Comparison of ENCODE assay signal across 11 cellular contexts in genomic region chr4:54082168-54082567, GRCh38. TPM values are rescaled to one million over a fixed set of nuclear protein-coding genes. Genes with fewer than 3 reads are reported as not detected.
DNase-seq lines count a peak whose midpoint lies in the region; ATAC-seq and TF ChIP-seq lines count a peak whose summit lies in the region.
"Had no signal": no experiment of that assay in that cellular context is flagged by ENCODE, and none has a peak within 500 bp of the region (broad histone marks: within the 10 kb centered on the region; RNA-seq: fewer than 3 reads in every experiment).

No MANE protein-coding gene starts in this region.

- ATAC-seq in HCT116 = peak; percentile 90
- no peak for ATAC-seq in HG03354 (IDR thresholded peaks at IDR 0.05; ENCODE audit: poor library complexity, severe bottlenecking, unreplicated experiment)

- no peaks in the 10 kb centered on the region for H3K9me3 ChIP-seq in A673 (ENCODE audit: low read depth, low read length, poor library complexity, severe bottlenecking)
- H3K9me3 ChIP-seq in HCT116 (ENCODE audit: control insufficient read depth in 1 of 2, insufficient read depth in 1 of 2, low read depth in 1 of 2, low read length in 2 of 2) = no peaks in the 10 kb centered on the region
- H3K9me3 ChIP-seq in adipocyte (ENCODE audit: control insufficient read depth, low read length) = no peaks in the 10 kb centered on the region
- H3K9me3 ChIP-seq in hepatocyte (ENCODE audit: low read depth) = no peaks in the 10 kb centered on the region

- no peak for TF ChIP-seq RAD21 in HCT116 (IDR thresholded peaks at IDR 0.05; ENCODE audit: low read depth)

- no peak for TF ChIP-seq POLR2A in HCT116 (IDR thresholded peaks at IDR 0.05; ENCODE audit: borderline replicate concordance, extremely low read depth, insufficient read depth, insufficient read length)

- H3K36me3 ChIP-seq in A673 (ENCODE audit: insufficient read depth, low read length, poor library complexity, severe bottlenecking) = no peaks in the 10 kb centered on the region
- H3K36me3 ChIP-seq in HCT116 (ENCODE audit: control insufficient read depth in 1 of 2, insufficient read depth in 2 of 2, low read length in 2 of 2) = no peaks in the 10 kb centered on the region
- H3K36me3 ChIP-seq in adipocyte (ENCODE audit: control insufficient read depth, insufficient read depth, low read length, severe bottlenecking) = no peaks in the 10 kb centered on the region
- no peaks in the 10 kb centered on the region for H3K36me3 ChIP-seq in hepatocyte (replicated peaks; ENCODE audit: insufficient read depth, low read depth)

- H3K79me2 ChIP-seq in HCT116 (ENCODE audit: insufficient read depth, low read length) = no peaks in the 10 kb centered on the region
- no peaks in the 10 kb centered on the region for H3K79me2 ChIP-seq in hepatocyte

- H3K4me3 ChIP-seq in A673 (ENCODE audit: low read depth, low read length, poor library complexity, severe bottlenecking) (no peak overlapping the region), HCT116 (replicated peaks in 1 of 2; ENCODE audit: low read depth in 1 of 2, low read length in 2 of 2) (no peak overlapping the region; a peak in 1 of 4 replicates), adipocyte (ENCODE audit: low read length) (peak overlapping the region; percentile 40), hepatocyte (no peak overlapping the region)
- H3K4me3 ChIP-seq: skin epidermis had no signal

- H3K9me2 ChIP-seq in HCT116 (ENCODE audit: insufficient read depth) (no peaks in the 10 kb centered on the region), hepatocyte (replicated peaks; ENCODE audit: insufficient read depth) (no peaks in the 10 kb centered on the region)

- H3K9ac ChIP-seq in HCT116 (ENCODE audit: low read length) (no peak overlapping the region), adipocyte (ENCODE audit: low read length) (no peak overlapping the region)

- H4K20me1 ChIP-seq in HCT116 (ENCODE audit: insufficient read depth) (no peaks in the 10 kb centered on the region), hepatocyte (ENCODE audit: insufficient read depth, poor library complexity, severe bottlenecking) (no peaks in the 10 kb centered on the region)

- H2AFZ ChIP-seq in HCT116 (ENCODE audit: low read depth, low read length, poor library complexity, severe bottlenecking) = no peak overlapping the region
- H2AFZ ChIP-seq in hepatocyte = no peak overlapping the region

- BruUV-seq in A673 (replicated peaks; lab: Mats Ljungman, UMichigan) (no TSS peak), HCT116 (replicated peaks; lab: Mats Ljungman, UMichigan) (no TSS peak)

- H3K4me1 ChIP-seq in A673 (ENCODE audit: insufficient read depth, low read length, poor library complexity, severe bottlenecking) (no peaks in the 10 kb centered on the region), HCT116 (ENCODE audit: control insufficient read depth in 1 of 2, insufficient read depth in 2 of 2, low read length in 2 of 2) (peaks cover 12 to 32% of the 10 kb centered on the region in 2 experiments), adipocyte (ENCODE audit: control insufficient read depth, insufficient read depth, low read length) (peaks cover 34% of the 10 kb centered on the region), hepatocyte (ENCODE audit: insufficient read depth) (no peaks in the 10 kb centered on the region)

- H3K4me2 ChIP-seq in HCT116 (ENCODE audit: low read length) (peak overlapping the region; percentile 58), hepatocyte (no peak overlapping the region)

- CTCF ChIA-PET in A673 (lab: Charles Lee) (no interaction called here), HCT116 (lab: Charles Lee) (no interaction called here)

- intact Hi-C loops in A673 (cut with micrococcal nuclease; ENCODE audit: unreplicated experiment) = no loop called here
- intact Hi-C loops in HCT116 (cut with micrococcal nuclease) = no loop called here

- H3K27ac ChIP-seq in A673 (ENCODE audit: low read depth, low read length, poor library complexity, severe bottlenecking) = no peak overlapping the region
- H3K27ac ChIP-seq in HCT116 (ENCODE audit: low read depth, low read length) = no peak overlapping the region
- H3K27ac ChIP-seq in hepatocyte = no peak overlapping the region

- TF ChIP-seq CTCF in A673 (conservative IDR thresholded peaks at IDR 0.05; ENCODE audit: low read depth, low read length) = no peak
- no peak for TF ChIP-seq CTCF in HCT116 (IDR thresholded peaks at IDR 0.05 in 2 of 3, conservative IDR thresholded peaks at IDR 0.05 in 1 of 3; ENCODE audit: borderline replicate concordance in 1 of 3, insufficient read depth in 1 of 3, low read depth in 2 of 3, low read length in 2 of 3)
- TF ChIP-seq CTCF in hepatocyte (IDR thresholded peaks at IDR 0.05; ENCODE audit: poor library complexity) = no peak

- POLR2A ChIA-PET in A673 (lab: Charles Lee; ENCODE audit: low non-redundant PET) = no interaction called here
- POLR2A ChIA-PET in HCT116 (lab: Charles Lee) = no interaction called here

- 24% methylated on average over 1 of the region's 1 CpG for WGBS in hepatocyte (ENCODE audit: low lambda C conversion rate, missing lambda C conversion rate)

- RAD21 ChIA-PET in HCT116 (lab: Charles Lee; ENCODE audit: low non-redundant PET in 1 of 2, low total read pairs in 2 of 2, uncharacterized antibody in 2 of 2, unreplicated experiment in 2 of 2) = no interaction called here

- DNase-seq in A673 (ENCODE audit: low spot score) (peak; percentile 38), HCT116 (ENCODE audit: low read depth, low spot score) (peak; percentile 70), adipocyte (ENCODE audit: low read depth) (peak; percentile 98), hepatocyte (ENCODE audit: low spot score) (peak; percentile 84), SKM-1 (lab: John Stamatoyannopoulos, UW; ENCODE audit: unreplicated experiment) (no peak)
- DNase-seq in activated CD4-positive, alpha-beta T cell treated with anti-CD3 and anti-CD28 coated beads for 4 hours = no peak
- DNase-seq in activated T-cell treated with anti-CD3 and anti-CD28 coated beads, Interleukin-2, amount 50 U/mL, for 48 hours = no peak
- DNase-seq: activated CD4-positive, CD25-positive, alpha-beta regulatory T cell; anterior cingulate cortex had no signal

- peaks cover 6% of the 10 kb centered on the region for H3K27me3 ChIP-seq in A673 (replicated peaks; ENCODE audit: insufficient read depth, low read depth, low read length, poor library complexity)
- no peaks in the 10 kb centered on the region for H3K27me3 ChIP-seq in HCT116 (ENCODE audit: insufficient read depth, low read length)
- H3K27me3 ChIP-seq in adipocyte (replicated peaks; ENCODE audit: control insufficient read depth, insufficient read depth, low read length) = no peaks in the 10 kb centered on the region
- H3K27me3 ChIP-seq in hepatocyte = no peaks in the 10 kb centered on the region

TF ChIP-seq in HCT116, 20 proteins besides CTCF, POLR2A, EP300 and RAD21:
- TF ChIP-seq, protein P1, sequence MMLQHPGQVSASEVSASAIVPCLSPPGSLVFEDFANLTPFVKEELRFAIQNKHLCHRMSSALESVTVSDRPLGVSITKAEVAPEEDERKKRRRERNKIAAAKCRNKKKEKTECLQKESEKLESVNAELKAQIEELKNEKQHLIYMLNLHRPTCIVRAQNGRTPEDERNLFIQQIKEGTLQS (IDR thresholded peaks at IDR 0.05) = no peak
- TF ChIP-seq SP1 (IDR thresholded peaks at IDR 0.05; ENCODE audit: low read depth) (peak; percentile 69), YY1 (IDR thresholded peaks at IDR 0.05; ENCODE audit: extremely low read depth, insufficient replicate concordance, low read depth, low read length) (no peak), EZH2 (IDR thresholded peaks at IDR 0.05) (no peak), FOSL1 (IDR thresholded peaks at IDR 0.05; ENCODE audit: low read depth) (peak; percentile 69), EGR1 (IDR thresholded peaks at IDR 0.05; ENCODE audit: low read depth) (no peak), TCF7L2 (IDR thresholded peaks at IDR 0.05; ENCODE audit: borderline replicate concordance, extremely low read depth, insufficient read depth, insufficient read length) (peak; percentile 36), CBX3 (IDR thresholded peaks at IDR 0.05; ENCODE audit: low read depth) (peak; percentile 57; the same call in 1 of the 2 replicates), ELF1 (IDR thresholded peaks at IDR 0.05; ENCODE audit: borderline replicate concordance, low read depth) (no peak), MAX (IDR thresholded peaks at IDR 0.05) (peak; percentile 47), SRF (IDR thresholded peaks at IDR 0.05; ENCODE audit: low read depth) (peak; percentile 40; the same call in 1 of the 2 replicates), JUND (IDR thresholded peaks at IDR 0.05) (peak; percentile 73), POLR2AphosphoS5 (IDR thresholded peaks at IDR 0.05; ENCODE audit: low read depth, low read length) (peak; percentile 55; the same call in 1 of the 2 replicates), SIN3A (IDR thresholded peaks at IDR 0.05; ENCODE audit: low read depth) (peak; percentile 58; the same call in 1 of the 2 replicates), CEBPB (IDR thresholded peaks at IDR 0.05; ENCODE audit: low read depth) (peak; percentile 76), EZH2phosphoT487 (IDR thresholded peaks at IDR 0.05; ENCODE audit: borderline replicate concordance) (no peak)

RNA-seq across cellular contexts. Expression of gene CHIC2, which starts 17.8 kb away (rescaled TPM):
- total RNA-seq in A673 (2021) (5.4 and 8.1 TPM in 2 replicates), HCT116 (2021; ENCODE audit: unreplicated experiment) (10.8 TPM), hepatocyte (69.6 and 70.0 TPM in 2 replicates)
- polyA plus RNA-seq in HCT116 (2012) = 7.1 and 9.0 TPM in 2 replicates
- 51.3 and 61.8 TPM in 2 replicates for polyA plus RNA-seq in hepatocyte

RNA-seq across cellular contexts. Expression of gene GSX2, which starts 17.8 kb away (rescaled TPM):
- total RNA-seq in A673 (2021) (not detected in 2 replicates), HCT116 (2021; ENCODE audit: unreplicated experiment) (not detected), hepatocyte (not detected in 2 replicates)
- not detected in 2 replicates for polyA plus RNA-seq in HCT116 (2012)
- polyA plus RNA-seq in hepatocyte = not detected in 2 replicates

Comparison
In these comparisons a context has a peak if more than half of its experiments do, and no peak if none do; other contexts are left out.
1. DNase-seq: peak in A673 (single experiment), HCT116 (single experiment), adipocyte (single experiment) and hepatocyte (single experiment); none in SKM-1 (single experiment), activated CD4-positive, alpha-beta T cell treated with anti-CD3 and anti-CD28 coated beads for 4 hours (0 of 2) and activated T-cell treated with anti-CD3 and anti-CD28 coated beads, Interleukin-2, amount 50 U/mL, for 48 hours (0 of 2).